ENCODE assay signal across 32 cellular contexts in the genomic region with DNA sequence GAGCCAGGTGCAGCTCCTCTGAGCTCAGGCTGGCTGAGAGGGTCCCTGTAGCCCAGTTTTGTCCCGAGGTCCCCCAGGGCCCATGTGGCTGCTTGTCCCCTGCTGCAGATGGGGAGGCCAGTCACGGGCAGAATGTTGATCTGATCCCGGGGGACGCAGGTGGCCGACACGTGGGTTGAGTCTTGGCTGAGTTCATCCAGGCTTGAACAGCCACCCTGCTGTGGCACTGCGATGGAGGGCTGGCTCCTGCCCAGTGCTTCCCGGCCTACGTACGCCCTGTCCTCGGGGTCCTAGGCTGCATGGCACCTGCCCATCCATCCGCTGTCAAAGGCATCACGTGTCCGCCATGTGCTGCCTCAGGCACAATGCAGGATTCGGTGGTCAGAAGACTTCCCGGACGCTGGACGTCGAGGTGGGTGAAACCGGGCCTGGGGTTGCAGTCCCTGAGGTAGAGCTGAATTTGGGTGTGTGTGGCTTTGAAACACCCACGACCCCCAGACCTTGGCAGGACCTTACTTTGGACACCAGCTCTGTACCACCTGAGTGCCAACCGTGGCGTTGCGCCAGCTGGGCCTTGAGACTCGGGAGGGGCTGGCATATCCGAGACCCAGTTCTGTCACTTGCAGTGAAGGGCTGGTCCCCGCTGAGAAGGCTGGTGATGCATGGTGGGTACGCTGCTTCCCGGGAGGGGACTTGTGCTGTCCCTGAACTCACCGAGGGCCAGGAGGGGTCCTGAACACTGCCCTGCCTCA. TPM values are rescaled to one million over a fixed set of nuclear protein-coding genes. Genes with fewer than 3 reads are reported as not detected.
DNase-seq lines count a peak whose midpoint lies in the region; ATAC-seq and TF ChIP-seq lines count a peak whose summit lies in the region.
"Had no signal": no experiment of that assay in that cellular context is flagged by ENCODE, and none has a peak within 500 bp of the region (broad histone marks: within the 10 kb centered on the region; RNA-seq: fewer than 3 reads in every experiment).

No MANE protein-coding gene starts in this region.

- H4K8ac ChIP-seq in mesenchymal stem cell (ENCODE audit: low read length), result no peak overlapping the region

- no peak overlapping the region for H3K18ac ChIP-seq in mesenchymal stem cell (ENCODE audit: low read depth in 1 of 2, low read length in 2 of 2)

- H2BK120ac ChIP-seq in mesenchymal stem cell (ENCODE audit: low read depth, low read length), result no peak overlapping the region

- H3K27ac ChIP-seq in WERI-Rb-1 (peak overlapping the region; percentile 20; the same call in 1 of the 2 replicates), mesenchymal stem cell (ENCODE audit: low read length, poor library complexity, severe bottlenecking) (no peak overlapping the region)
- H3K27ac ChIP-seq: 22Rv1, colonic mucosa, neutrophil had no signal

- peaks cover 39% of the 10 kb centered on the region for H3K4me1 Mint-ChIP-seq in type B pancreatic cell (ENCODE audit: unreplicated experiment)

- peak; percentile 5 for DNase-seq in DMS79 treated with DMSO at 0.1 percent for 48 hours (lab: John Stamatoyannopoulos, UW)
- no peak for DNase-seq in DMS79 (lab: John Stamatoyannopoulos, UW)
- peak; percentile 47 for DNase-seq in WERI-Rb-1
- no peak for DNase-seq in mesenchymal stem cell
- no peak for DNase-seq in type B pancreatic cell (ENCODE audit: extremely low spot score, unreplicated experiment)
- no peak for DNase-seq in NCI-H187 (lab: John Stamatoyannopoulos, UW)
- DNase-seq: activated CD4-positive, alpha-beta T cell treated with anti-CD3 and anti-CD28 coated beads, Interleukin-2, amount 50 U/mL, for 1 hour; activated CD4-positive, CD25-positive, alpha-beta regulatory T cell; activated effector memory CD4-positive, alpha-beta T cell treated with anti-CD3 and anti-CD28 coated beads, Interleukin-2, amount 50 U/mL, for 16 hours; activated T-cell treated with anti-CD3 and anti-CD28 coated beads, Interleukin-2, amount 50 U/mL, for 1 hour; colonic mucosa; DND-41; effector CD8-positive, alpha-beta T cell; GF-D8; H9; immature natural killer cell; KG1; mesendoderm; NCI-H1105 treated with DMSO at 0.1 percent for 48 hours; NCI-H2029; NCI-H2227 treated with DMSO at 0.1 percent for 48 hours; NCI-H774; right lobe of liver; spleen; stimulated activated naive CD8-positive, alpha-beta T cell treated with anti-CD3 and anti-CD28 coated beads, Interleukin-15, amount 100 ng/mL, for 72 hours had no signal

- no peak overlapping the region for H2BK5ac ChIP-seq in mesenchymal stem cell (ENCODE audit: low read depth, low read length, poor library complexity, severe bottlenecking)

- peaks cover 79% of the 10 kb centered on the region for H3K79me1 ChIP-seq in mesenchymal stem cell (replicated peaks; ENCODE audit: low read length, poor library complexity, severe bottlenecking)

- no peak overlapping the region for H2AFZ ChIP-seq in mesenchymal stem cell (ENCODE audit: low read depth, low read length)

- peak overlapping the region; percentile 2 for H4K91ac ChIP-seq in mesenchymal stem cell (ENCODE audit: low read length)

- H3K27me3 Mint-ChIP-seq in type B pancreatic cell, result no peaks in the 10 kb centered on the region
- H3K27me3 Mint-ChIP-seq: activated naive CD8-positive, alpha-beta T cell; stimulated activated naive CD8-positive, alpha-beta T cell treated with anti-CD3 and anti-CD28 coated beads, Interleukin-15, amount 100 ng/mL, for 72 hours had no signal

- ATAC-seq in GM21447 (IDR thresholded peaks at IDR 0.05; ENCODE audit: unreplicated experiment), result no peak
- no peak for ATAC-seq in GM18519 (IDR thresholded peaks at IDR 0.05; ENCODE audit: low FRiP score, unreplicated experiment)
- ATAC-seq: stimulated activated naive CD8-positive, alpha-beta T cell treated with anti-CD3 and anti-CD28 coated beads, Interleukin-15, amount 100 ng/mL, for 72 hours had no signal

- no peaks in the 10 kb centered on the region for H3K36me3 Mint-ChIP-seq in type B pancreatic cell
- H3K36me3 Mint-ChIP-seq: activated naive CD8-positive, alpha-beta T cell; immature natural killer cell had no signal

- WGBS in mesenchymal stem cell, result 94% methylated on average over 30 of the region's 30 CpGs

- H3K27me3 ChIP-seq in WERI-Rb-1 (ENCODE audit: insufficient read depth, low read depth, severe bottlenecking) (no peaks in the 10 kb centered on the region), mesenchymal stem cell (ENCODE audit: control insufficient read depth in 1 of 2, insufficient read depth in 1 of 2, low read length in 2 of 2) (no peaks in the 10 kb centered on the region)
- H3K27me3 ChIP-seq: colonic mucosa, neutrophil, right lobe of liver, spleen, tibial nerve had no signal

- H2BK15ac ChIP-seq in mesenchymal stem cell (ENCODE audit: low read depth, poor library complexity, severe bottlenecking), result no peak overlapping the region

- no peak overlapping the region for H3K23ac ChIP-seq in mesenchymal stem cell (ENCODE audit: low read length in 2 of 2)

- H3K4me2 ChIP-seq in mesenchymal stem cell (ENCODE audit: low read length, poor library complexity, severe bottlenecking), result no peak overlapping the region

- no peak overlapping the region for H3K4ac ChIP-seq in mesenchymal stem cell (ENCODE audit: low read depth in 1 of 2, low read length in 2 of 2)

- H3K4me1 ChIP-seq in mesenchymal stem cell (ENCODE audit: control insufficient read depth, insufficient read depth, low read depth, low read length), result peaks cover 75% of the 10 kb centered on the region

- H3K9me3 ChIP-seq in WERI-Rb-1 (ENCODE audit: severe bottlenecking), result no peaks in the 10 kb centered on the region
- no peaks in the 10 kb centered on the region for H3K9me3 ChIP-seq in mesenchymal stem cell (ENCODE audit: control insufficient read depth, low read length)
- H3K9me3 ChIP-seq: colonic mucosa, neutrophil, right lobe of liver, spleen, tibial nerve had no signal

- H3K36me3 ChIP-seq in WERI-Rb-1, result no peaks in the 10 kb centered on the region; the same call in 1 of the 2 replicates
- peaks cover 0 to 41% of the 10 kb centered on the region in 2 experiments for H3K36me3 ChIP-seq in mesenchymal stem cell (ENCODE audit: control insufficient read depth in 1 of 2, insufficient read depth in 2 of 2, low read depth in 1 of 2, low read length in 2 of 2)
- H3K36me3 ChIP-seq: colonic mucosa, right lobe of liver, tibial nerve had no signal

- peak overlapping the region; percentile 61 for H3K27ac Mint-ChIP-seq in type B pancreatic cell
- H3K27ac Mint-ChIP-seq: activated naive CD8-positive, alpha-beta T cell; immature natural killer cell; stimulated activated naive CD8-positive, alpha-beta T cell treated with anti-CD3 and anti-CD28 coated beads, Interleukin-15, amount 100 ng/mL, for 72 hours; T-helper 1 cell treated with Interleukin-12 subunit alpha and Interleukin-12 subunit beta and Interleukin-4 antibody, amounts not matched to agents 30 μg/mL and 1 μg/mL, for 36 hours had no signal

- H2AK5ac ChIP-seq in mesenchymal stem cell (ENCODE audit: low read length, severe bottlenecking), result no peak overlapping the region

- H3K4me3 Mint-ChIP-seq in type B pancreatic cell, result peak overlapping the region; percentile 63
- H3K4me3 Mint-ChIP-seq: activated naive CD8-positive, alpha-beta T cell; H9; immature natural killer cell; stimulated activated naive CD8-positive, alpha-beta T cell treated with anti-CD3 and anti-CD28 coated beads, Interleukin-15, amount 100 ng/mL, for 72 hours; T-helper 1 cell treated with Interleukin-12 subunit alpha and Interleukin-12 subunit beta and Interleukin-4 antibody, amounts not matched to agents 30 μg/mL and 1 μg/mL, for 36 hours had no signal

- no peak overlapping the region for H3K9ac ChIP-seq in mesenchymal stem cell (ENCODE audit: low read length)

- H3K4me3 ChIP-seq in WERI-Rb-1 (ENCODE audit: low read depth, low read length), result no peak overlapping the region
- H3K4me3 ChIP-seq in mesenchymal stem cell (ENCODE audit: insufficient read depth in 1 of 2, low read depth in 1 of 2, low read length in 2 of 2), result no peak overlapping the region
- H3K4me3 ChIP-seq: colonic mucosa, right lobe of liver, spleen, tibial nerve had no signal

- no peaks in the 10 kb centered on the region for H3K9me3 Mint-ChIP-seq in type B pancreatic cell
- H3K9me3 Mint-ChIP-seq: H9; immature natural killer cell; stimulated activated naive CD8-positive, alpha-beta T cell treated with anti-CD3 and anti-CD28 coated beads, Interleukin-15, amount 100 ng/mL, for 72 hours; T-helper 1 cell treated with Interleukin-12 subunit alpha and Interleukin-12 subunit beta and Interleukin-4 antibody, amounts not matched to agents 30 μg/mL and 1 μg/mL, for 36 hours had no signal

- H3K14ac ChIP-seq in mesenchymal stem cell (ENCODE audit: low read length in 2 of 2), result no peak overlapping the region

- H2BK12ac ChIP-seq in mesenchymal stem cell (ENCODE audit: low read length in 2 of 2), result no peak overlapping the region

- TF ChIP-seq CTCF in WERI-Rb-1 (IDR thresholded peaks at IDR 0.05; ENCODE audit: low read depth, low read length), result no peak
- TF ChIP-seq CTCF in type B pancreatic cell (conservative IDR thresholded peaks at IDR 0.05), result no peak

RNA-seq across cellular contexts. Expression of a gene that starts 22.3 kb away (rescaled TPM):
- polyA plus RNA-seq in mesenchymal stem cell (2013, experiment 1 of 2), result 37.8 TPM
- 38.3 TPM for polyA plus RNA-seq in mesenchymal stem cell (2013, experiment 2 of 2)
- 66.9 and 127 TPM in 2 replicates for total RNA-seq in type B pancreatic cell (ENCODE audit: low replicate concordance)

Comparison
In these comparisons a context has a peak if more than half of its experiments do, and no peak if none do; other contexts are left out.
1. DNase-seq: peak in DMS79 treated with DMSO at 0.1 percent for 48 hours (single experiment) and WERI-Rb-1 (single experiment); none in DMS79 (single experiment), mesenchymal stem cell (single experiment), type B pancreatic cell (single experiment) and NCI-H187 (0 of 2).